ENCODE assay signal across 12 cellular contexts in genomic region chr15:77030928-77031375, GRCh38. TPM values are rescaled to one million over a fixed set of nuclear protein-coding genes. Genes with fewer than 3 reads are reported as not detected.
A peak's percentile ranks its signal among the peaks of the same experiment; 100 is the strongest.
DNase-seq lines count a peak whose midpoint lies in the region; ATAC-seq and TF ChIP-seq lines count a peak whose summit lies in the region.
"Had no signal": no experiment of that assay in that cellular context is flagged by ENCODE, and none has a peak within 500 bp of the region (broad histone marks: within the 10 kb centered on the region; RNA-seq: fewer than 3 reads in every experiment).

No MANE protein-coding gene starts in this region.

- peak; percentile 9 for ATAC-seq in activated naive CD8-positive, alpha-beta T cell treated with anti-CD3 and anti-CD28 coated beads, Interleukin-2, amount 10 ng/mL, durations not matched to agents 7 days and 5 days (ENCODE audit: low read depth)
- no peak for ATAC-seq in GM19397 (IDR thresholded peaks at IDR 0.05; ENCODE audit: unreplicated experiment)
- ATAC-seq in lower lobe of right lung, result no peak
- ATAC-seq: gastrocnemius medialis had no signal

- H3K4me3 ChIP-seq in neural progenitor cell (no peak overlapping the region), lower lobe of right lung (no peak overlapping the region)
- H3K4me3 ChIP-seq: gastrocnemius medialis, SJSA1 had no signal

- H3K9me3 ChIP-seq in neural progenitor cell (ENCODE audit: low read depth) (no peaks in the 10 kb centered on the region), lower lobe of right lung (no peaks in the 10 kb centered on the region)
- H3K9me3 ChIP-seq: gastrocnemius medialis, SJSA1 had no signal

- H4K20me1 ChIP-seq in neural progenitor cell (ENCODE audit: low read depth), result no peaks in the 10 kb centered on the region

- no peak overlapping the region for H3K4me3 Mint-ChIP-seq in activated naive CD8-positive, alpha-beta T cell treated with anti-CD3 and anti-CD28 coated beads, Interleukin-2, amount 10 ng/mL, durations not matched to agents 7 days and 5 days
- no peak overlapping the region for H3K4me3 Mint-ChIP-seq in neural progenitor cell
- H3K4me3 Mint-ChIP-seq: activated naive CD8-positive, alpha-beta T cell; CD4-positive, alpha-beta memory T cell had no signal

- intact Hi-C loops in lower lobe of right lung (cut with DNase I), result no loop called here

- H3K27me3 ChIP-seq in neural progenitor cell (no peaks in the 10 kb centered on the region), lower lobe of right lung (ENCODE audit: low read depth) (no peaks in the 10 kb centered on the region)
- H3K27me3 ChIP-seq: gastrocnemius medialis, SJSA1 had no signal

- no peaks in the 10 kb centered on the region for H3K9me3 Mint-ChIP-seq in activated naive CD8-positive, alpha-beta T cell treated with anti-CD3 and anti-CD28 coated beads, Interleukin-2, amount 10 ng/mL, durations not matched to agents 7 days and 5 days
- H3K9me3 Mint-ChIP-seq in neural progenitor cell, result no peaks in the 10 kb centered on the region

- peaks cover 4% of the 10 kb centered on the region for H3F3A ChIP-seq in neural progenitor cell (ENCODE audit: low read depth)

- H3K27ac ChIP-seq in neural progenitor cell (peak overlapping the region; percentile 29), lower lobe of right lung (no peak overlapping the region)
- H3K27ac ChIP-seq: gastrocnemius medialis, SJSA1 had no signal

- peaks cover 20% of the 10 kb centered on the region for H3K4me1 Mint-ChIP-seq in activated naive CD8-positive, alpha-beta T cell treated with anti-CD3 and anti-CD28 coated beads, Interleukin-2, amount 10 ng/mL, durations not matched to agents 7 days and 5 days
- peaks cover 21% of the 10 kb centered on the region for H3K4me1 Mint-ChIP-seq in neural progenitor cell

- H3K9ac ChIP-seq in neural progenitor cell, result no peak overlapping the region

- peaks cover 32% of the 10 kb centered on the region for H3K4me1 ChIP-seq in neural progenitor cell
- peaks cover 6% of the 10 kb centered on the region for H3K4me1 ChIP-seq in lower lobe of right lung

- TF ChIP-seq CTCF in neural progenitor cell (IDR thresholded peaks at IDR 0.05), result no peak
- TF ChIP-seq CTCF in lower lobe of right lung (IDR thresholded peaks at IDR 0.05), result no peak

- H3K27ac Mint-ChIP-seq in activated naive CD8-positive, alpha-beta T cell treated with anti-CD3 and anti-CD28 coated beads, Interleukin-2, amount 10 ng/mL, durations not matched to agents 7 days and 5 days, result peak overlapping the region; percentile 62
- H3K27ac Mint-ChIP-seq in neural progenitor cell, result peak overlapping the region; percentile 50

- H2AFZ ChIP-seq in neural progenitor cell (replicated peaks), result no peak overlapping the region

- H3K27me3 Mint-ChIP-seq in activated naive CD8-positive, alpha-beta T cell treated with anti-CD3 and anti-CD28 coated beads, Interleukin-2, amount 10 ng/mL, durations not matched to agents 7 days and 5 days, result no peaks in the 10 kb centered on the region
- peaks cover 3% of the 10 kb centered on the region for H3K27me3 Mint-ChIP-seq in neural progenitor cell (ENCODE audit: insufficient read depth, low read depth)
- H3K27me3 Mint-ChIP-seq: activated naive CD8-positive, alpha-beta T cell; CD4-positive, alpha-beta memory T cell had no signal

- POLR2A ChIA-PET in activated naive CD8-positive, alpha-beta T cell treated with anti-CD3 and anti-CD28 coated beads, Interleukin-2, amount 10 ng/mL, durations not matched to agents 7 days and 5 days (lab: Charles Lee), result interaction anchor here (0.9 to 3.0 kb wide), 4 partner anchors 18 to 90 kb away, joined by 3 to 12 read pairs (median 6); no protein-coding TSS in a partner anchor

- H3K4me2 ChIP-seq in neural progenitor cell, result peak overlapping the region; percentile 14

- H3K36me3 Mint-ChIP-seq in activated naive CD8-positive, alpha-beta T cell treated with anti-CD3 and anti-CD28 coated beads, Interleukin-2, amount 10 ng/mL, durations not matched to agents 7 days and 5 days, result peaks cover 35% of the 10 kb centered on the region
- no peaks in the 10 kb centered on the region for H3K36me3 Mint-ChIP-seq in neural progenitor cell
- H3K36me3 Mint-ChIP-seq: activated naive CD8-positive, alpha-beta T cell had no signal

- peak; percentile 1 for DNase-seq in stimulated activated CD4-positive, alpha-beta T cell treated with anti-CD3 and anti-CD28 coated beads, Interleukin-4, amount 100 ng/mL, for 1 hour
- no peak for DNase-seq in stimulated activated CD4-positive, alpha-beta T cell treated with anti-CD3 and anti-CD28 coated beads, Interleukin-12 subunit alpha, Interleukin-12 subunit beta, amount 100 ng/mL, for 4 hours
- DNase-seq in activated naive CD8-positive, alpha-beta T cell treated with anti-CD3 and anti-CD28 coated beads, Interleukin-2, amount 10 ng/mL, durations not matched to agents 7 days and 5 days, result peak; percentile 30
- peak; percentile 45 for DNase-seq in neural progenitor cell (ENCODE audit: low spot score)
- DNase-seq in DMS 273 (lab: John Stamatoyannopoulos, UW; ENCODE audit: unreplicated experiment), result no peak
- no peak for DNase-seq in lower lobe of right lung
- no peak for DNase-seq in NCI-H524 treated with DMSO at 0.1 percent for 48 hours (lab: John Stamatoyannopoulos, UW)
- DNase-seq: CD4-positive, alpha-beta memory T cell had no signal

- H3K36me3 ChIP-seq in neural progenitor cell, result no peaks in the 10 kb centered on the region
- H3K36me3 ChIP-seq in lower lobe of right lung, result peaks cover 8% of the 10 kb centered on the region
- H3K36me3 ChIP-seq: gastrocnemius medialis, SJSA1 had no signal

- no peaks in the 10 kb centered on the region for H3K79me2 ChIP-seq in neural progenitor cell (ENCODE audit: low read depth)

RNA-seq across cellular contexts. Expression of gene PSTPIP1, which starts 36.0 kb away (rescaled TPM):
- 100 to 1,000 TPM; 238 to 241 TPM for total RNA-seq in activated naive CD8-positive, alpha-beta T cell treated with anti-CD3 and anti-CD28 coated beads, Interleukin-2, amount 10 ng/mL, durations not matched to agents 7 days and 5 days
- total RNA-seq in neural progenitor cell (ENCODE audit: low replicate concordance) (0.19 and 0.77 TPM in 2 replicates), lower lobe of right lung (18.4 TPM)
- total RNA-seq: SJSA1 had no signal

RNA-seq across cellular contexts. Expression of gene TSPAN3, which starts 40.0 kb away (rescaled TPM):
- total RNA-seq in activated naive CD8-positive, alpha-beta T cell treated with anti-CD3 and anti-CD28 coated beads, Interleukin-2, amount 10 ng/mL, durations not matched to agents 7 days and 5 days, result 10 to 100 TPM; 18.0 to 23.4 TPM
- total RNA-seq in neural progenitor cell (ENCODE audit: low replicate concordance), result 331 and 474 TPM in 2 replicates
- 292 TPM for total RNA-seq in lower lobe of right lung

Comparison
In these comparisons a context has a peak if more than half of its experiments do, and no peak if none do; other contexts are left out.
1. DNase-seq: peak in stimulated activated CD4-positive, alpha-beta T cell treated with anti-CD3 and anti-CD28 coated beads, Interleukin-4, amount 100 ng/mL, for 1 hour (single experiment), activated naive CD8-positive, alpha-beta T cell treated with anti-CD3 and anti-CD28 coated beads, Interleukin-2, amount 10 ng/mL, durations not matched to agents 7 days and 5 days (single experiment) and neural progenitor cell (single experiment); none in stimulated activated CD4-positive, alpha-beta T cell treated with anti-CD3 and anti-CD28 coated beads, Interleukin-12 subunit alpha, Interleukin-12 subunit beta, amount 100 ng/mL, for 4 hours (single experiment), DMS 273 (single experiment), lower lobe of right lung (single experiment) and NCI-H524 treated with DMSO at 0.1 percent for 48 hours (single experiment).
2. RNA of gene PSTPIP1, which starts 36.0 kb away (total RNA-seq): 238 to 241 TPM in activated naive CD8-positive, alpha-beta T cell treated with anti-CD3 and anti-CD28 coated beads, Interleukin-2, amount 10 ng/mL, durations not matched to agents 7 days and 5 days and 18.4 TPM in lower lobe of right lung (single experiment); 0.19 to 0.77 TPM in neural progenitor cell; every median in the first group is over 10 times any median in the second.
3. RNA of gene TSPAN3, which starts 40.0 kb away (total RNA-seq): 331 to 474 TPM in neural progenitor cell and 292 TPM in lower lobe of right lung (single experiment); 18.0 to 23.4 TPM in activated naive CD8-positive, alpha-beta T cell treated with anti-CD3 and anti-CD28 coated beads, Interleukin-2, amount 10 ng/mL, durations not matched to agents 7 days and 5 days; every median in the first group is over 10 times any median in the second.